Comparison of ENCODE assay signal across 1 cellular context in the genomic region with DNA sequence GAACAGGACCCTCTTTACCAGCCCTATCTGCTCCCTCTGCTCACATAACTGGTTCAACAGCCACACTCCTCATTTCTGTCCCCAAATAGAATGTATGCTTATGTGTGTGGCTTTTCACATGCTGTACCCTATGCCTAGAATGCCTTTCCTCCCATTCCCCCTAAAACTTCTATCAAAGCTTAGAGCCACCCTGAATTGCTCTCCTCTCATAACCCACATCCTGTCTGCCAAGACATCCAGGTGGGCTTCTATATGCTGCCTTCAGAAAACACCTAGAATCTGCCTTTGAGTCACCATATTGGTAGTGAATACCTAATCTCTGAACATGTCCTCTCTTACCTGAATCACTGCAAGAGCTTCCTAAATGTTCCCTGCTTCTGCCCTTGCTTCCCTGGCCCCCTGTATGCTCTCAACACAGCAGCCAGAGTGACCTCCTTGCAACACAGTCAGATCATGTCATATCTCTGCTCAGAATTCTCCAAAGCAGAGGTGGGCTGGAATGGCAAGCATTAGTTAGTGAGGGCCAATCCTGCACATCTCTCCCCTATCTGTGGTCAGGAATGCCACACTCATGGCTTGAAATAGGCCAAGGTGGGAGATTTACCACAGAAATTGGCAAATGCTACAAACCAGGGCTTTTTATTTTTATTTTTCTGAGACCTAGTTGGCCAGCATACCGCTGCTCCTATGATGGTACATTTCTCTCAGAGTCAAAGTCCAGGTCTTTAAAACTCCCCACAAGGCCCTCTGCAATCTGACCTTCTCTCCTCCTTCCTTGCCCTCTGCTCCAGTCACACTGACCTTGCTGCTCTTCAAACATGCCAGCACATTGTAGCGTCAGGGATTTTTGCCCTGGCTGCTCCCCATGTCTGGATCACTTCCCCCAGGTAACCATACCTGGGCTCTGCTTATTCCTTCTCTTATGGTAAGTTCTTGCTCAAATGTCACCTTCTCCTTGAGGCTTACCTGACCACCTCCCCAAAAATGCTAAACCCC.
TF ChIP-seq lines count a peak whose summit lies in the region.

No MANE protein-coding gene starts in this region.

TF ChIP-seq in H1, 55 proteins besides CTCF, POLR2A, EP300 and RAD21:
- no peak for TF ChIP-seq POU5F1 (IDR thresholded peaks at IDR 0.05; ENCODE audit: low read depth, low read length)
- TF ChIP-seq PHF8 (conservative IDR thresholded peaks at IDR 0.05; ENCODE audit: low read depth, low read length): no peak
- TF ChIP-seq HDAC2 (IDR thresholded peaks at IDR 0.05; ENCODE audit: borderline replicate concordance in 1 of 2, low read depth in 2 of 2, low read length in 2 of 2): no peak
- TF ChIP-seq, protein P1, sequence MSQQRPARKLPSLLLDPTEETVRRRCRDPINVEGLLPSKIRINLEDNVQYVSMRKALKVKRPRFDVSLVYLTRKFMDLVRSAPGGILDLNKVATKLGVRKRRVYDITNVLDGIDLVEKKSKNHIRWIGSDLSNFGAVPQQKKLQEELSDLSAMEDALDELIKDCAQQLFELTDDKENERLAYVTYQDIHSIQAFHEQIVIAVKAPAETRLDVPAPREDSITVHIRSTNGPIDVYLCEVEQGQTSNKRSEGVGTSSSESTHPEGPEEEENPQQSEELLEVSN (IDR thresholded peaks at IDR 0.05): no peak
- no peak for TF ChIP-seq BRCA1 (IDR thresholded peaks at IDR 0.05; ENCODE audit: low read depth, low read length)
- no peak for TF ChIP-seq CBX8 (IDR thresholded peaks at IDR 0.05; ENCODE audit: borderline replicate concordance, low read depth, low read length)
- no peak for TF ChIP-seq SP2 (IDR thresholded peaks at IDR 0.05; ENCODE audit: low read length)
- TF ChIP-seq SUZ12 (IDR thresholded peaks at IDR 0.05; ENCODE audit: low read length): no peak
- no peak for TF ChIP-seq RFX5 (IDR thresholded peaks at IDR 0.05; ENCODE audit: borderline replicate concordance, low read depth, low read length)
- TF ChIP-seq KDM5A (IDR thresholded peaks at IDR 0.05; ENCODE audit: low read length): no peak
